In genomic region chr6:90216081-90216977, GRCh38 we compare ENCODE assay signal across 9 cellular contexts.
DNase-seq lines count a peak whose midpoint lies in the region; ATAC-seq and TF ChIP-seq lines count a peak whose summit lies in the region.
"Had no signal": no experiment of that assay in that cellular context is flagged by ENCODE, and none has a peak within 500 bp of the region (broad histone marks: within the 10 kb centered on the region; RNA-seq: fewer than 3 reads in every experiment).

No MANE protein-coding gene starts in this region.

- WGBS in esophagus muscularis mucosa: 60% methylated on average over 14 of the region's 14 CpGs
- WGBS in spleen, 5 donors: 34 to 45% (median 40%) methylated on average over 13 to 14 of the region's 14 CpGs

- BruUV-seq in PC-3 (replicated peaks; lab: Mats Ljungman, UMichigan): no TSS peak

- H3K27ac ChIP-seq in SJCRH30 (peak overlapping the region; percentile 29), esophagus muscularis mucosa (replicated peaks in 1 of 4) (peak overlapping the region in 1 of 4 donors; percentile 5), spleen (peak overlapping the region in 7 of 8 donors; percentile 44 to 86 (median 71)), PC-3 (ENCODE audit: low read length) (no peak overlapping the region)

- ATAC-seq in HG02852 (IDR thresholded peaks at IDR 0.05; ENCODE audit: unreplicated experiment): peak; percentile 68
- no peak for ATAC-seq in PC-3

- no peak for TF ChIP-seq EP300 in esophagus muscularis mucosa (IDR thresholded peaks at IDR 0.05)

- H3K4me3 ChIP-seq in SJCRH30: no peak overlapping the region
- no peak overlapping the region for H3K4me3 ChIP-seq in esophagus muscularis mucosa
- no peak overlapping the region for H3K4me3 ChIP-seq in spleen
- H3K4me3 ChIP-seq in PC-3 (ENCODE audit: low read length): no peak overlapping the region

- H3K4me1 ChIP-seq in SJCRH30 (peaks cover 39% of the 10 kb centered on the region), esophagus muscularis mucosa (peaks cover 28 to 42% (median 34%) of the 10 kb centered on the region in 4 donors), spleen (peaks cover 10 to 90% (median 55%) of the 10 kb centered on the region in 6 donors), PC-3 (ENCODE audit: insufficient read depth, low read length) (peaks cover 52% of the 10 kb centered on the region)

- H3K9me3 ChIP-seq in SJCRH30 (replicated peaks) (no peaks in the 10 kb centered on the region), esophagus muscularis mucosa (no peaks in the 10 kb centered on the region), spleen (no peaks in the 10 kb centered on the region), PC-3 (ENCODE audit: low read length) (no peaks in the 10 kb centered on the region)

- intact Hi-C loops in esophagus muscularis mucosa (cut with DNase I): loop anchor here (5.0 kb wide), 2 partner anchors 71 to 119 kb away; no protein-coding TSS in a partner anchor
- intact Hi-C loops in spleen (cut with DNase I; ENCODE audit: low total_unique reads): no loop called here
- intact Hi-C loops in PC-3 (cut with micrococcal nuclease): loop anchor here (5.0 kb wide), 2 partner anchors 36 to 261 kb away; no protein-coding TSS in a partner anchor

- TF ChIP-seq CTCF in esophagus muscularis mucosa (IDR thresholded peaks at IDR 0.05) (no peak), spleen (IDR thresholded peaks at IDR 0.05 in 8 of 11, conservative IDR thresholded peaks at IDR 0.05 in 3 of 11) (peak in 3 of 11 experiments; percentile 8 to 12 (median 12)), PC-3 (conservative IDR thresholded peaks at IDR 0.05; ENCODE audit: low read depth, low read length) (no peak)

- DNase-seq in DMS 273 (lab: John Stamatoyannopoulos, UW; ENCODE audit: unreplicated experiment) (peak; percentile 12), DMS 273 treated with DMSO at 0.1 percent for 48 hours (lab: John Stamatoyannopoulos, UW) (no peak), SJCRH30 (peak; percentile 75 to 85), esophagus muscularis mucosa (ENCODE audit: extremely low spot score) (peak; percentile 79), spleen (peak; percentile 83), PC-3 (no peak), RPMI8226 (no peak)
- DNase-seq: natural killer cell had no signal

- no peaks in the 10 kb centered on the region for H4K20me1 ChIP-seq in PC-3 (ENCODE audit: low read length)

- no peak overlapping the region for H2AFZ ChIP-seq in PC-3 (ENCODE audit: low read length)

- CTCF ChIA-PET in PC-3 (lab: Charles Lee): no interaction called here

- TF ChIP-seq POLR2A in esophagus muscularis mucosa (IDR thresholded peaks at IDR 0.05; ENCODE audit: low read depth) (no peak), spleen (IDR thresholded peaks at IDR 0.05) (no peak)

- H3K9ac ChIP-seq in PC-3 (ENCODE audit: low read length): no peak overlapping the region

- no peaks in the 10 kb centered on the region for H3K9me2 ChIP-seq in PC-3 (replicated peaks; ENCODE audit: low read length)

- no peaks in the 10 kb centered on the region for H3K79me2 ChIP-seq in PC-3 (ENCODE audit: low read length)

- H3K36me3 ChIP-seq in SJCRH30: no peaks in the 10 kb centered on the region
- H3K36me3 ChIP-seq in esophagus muscularis mucosa: no peaks in the 10 kb centered on the region
- H3K36me3 ChIP-seq in spleen: no peaks in the 10 kb centered on the region
- H3K36me3 ChIP-seq in PC-3 (ENCODE audit: low read depth, low read length): no peaks in the 10 kb centered on the region

- H3K27me3 ChIP-seq in SJCRH30 (no peaks in the 10 kb centered on the region), esophagus muscularis mucosa (no peaks in the 10 kb centered on the region), spleen (replicated peaks in 1 of 7) (no peaks in the 10 kb centered on the region), PC-3 (ENCODE audit: low read length) (no peaks in the 10 kb centered on the region)

- POLR2A ChIA-PET in PC-3 (lab: Charles Lee; ENCODE audit: unreplicated experiment): no interaction called here

- no peak overlapping the region for H3K4me2 ChIP-seq in PC-3 (ENCODE audit: low read length)

- no peaks in the 10 kb centered on the region for H3F3A ChIP-seq in PC-3 (ENCODE audit: low read length, unreplicated experiment)

Comparison
In these comparisons a context has a peak if more than half of its experiments do, and no peak if none do; other contexts are left out.
1. DNase-seq: peak in DMS 273 (single experiment), SJCRH30 (2 of 2), esophagus muscularis mucosa (single experiment) and spleen (single experiment); none in DMS 273 treated with DMSO at 0.1 percent for 48 hours (single experiment), PC-3 (single experiment) and RPMI8226 (single experiment).